Comparison of ENCODE assay signal across 1 cellular context in genomic region chr4:151719935-151720334, GRCh38.
TF ChIP-seq lines count a peak whose summit lies in the region.

No MANE protein-coding gene starts in this region.

TF ChIP-seq in GM23338, 12 proteins besides CTCF, POLR2A, EP300 and RAD21 (continued from another document):
- no peak for TF ChIP-seq ZNF462 (CRISPR knock-in tag; IDR thresholded peaks at IDR 0.05)
- TF ChIP-seq CREB1 (CRISPR knock-in tag; IDR thresholded peaks at IDR 0.05; ENCODE audit: low read depth), result no peak
- TF ChIP-seq STAT1 (IDR thresholded peaks at IDR 0.05; ENCODE audit: unreplicated experiment), result no peak
- TF ChIP-seq POLR2AphosphoS5 (IDR thresholded peaks at IDR 0.05; ENCODE audit: low read depth), result no peak
- TF ChIP-seq ZNF114 (CRISPR knock-in tag; IDR thresholded peaks at IDR 0.05), result no peak
- no peak for TF ChIP-seq JUNB (IDR thresholded peaks at IDR 0.05; ENCODE audit: unreplicated experiment)
TF ChIP-seq in GM23338: peak in this region for 0.
